ENCODE assay signal across 21 cellular contexts in the genomic region with DNA sequence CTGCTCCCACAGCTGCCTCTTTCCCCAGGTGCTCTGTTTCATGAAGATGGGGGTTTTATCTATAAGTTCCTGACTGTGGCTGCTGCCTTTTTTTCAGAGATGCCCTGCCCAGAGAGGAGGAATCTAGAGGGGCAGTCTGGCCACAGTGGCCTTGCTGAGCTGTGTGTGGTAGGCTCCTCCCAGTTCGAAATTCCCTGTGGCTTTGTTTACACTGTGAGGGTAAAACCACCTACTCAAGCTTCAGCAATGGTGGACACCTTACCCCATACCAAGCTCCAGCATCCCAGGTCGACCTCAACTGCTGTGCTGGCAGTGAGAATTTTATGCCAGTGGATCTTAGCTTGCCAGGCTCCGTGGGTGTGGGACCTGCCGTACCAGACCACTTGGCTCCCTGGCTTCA.
"Had no signal": no experiment of that assay in that cellular context is flagged by ENCODE, and none has a peak within 500 bp of the region (broad histone marks: within the 10 kb centered on the region; RNA-seq: fewer than 3 reads in every experiment).

No MANE protein-coding gene starts in this region.

- DNase-seq: MV-4-11, NCI-H1048, NCI-H1105, NCI-H1417, NCI-H1436 treated with DMSO at 0.1 percent for 48 hours, NCI-H1694, NCI-H187 treated with DMSO at 0.1 percent for 48 hours, NCI-H2029 treated with DMSO at 0.1 percent for 48 hours, NCI-H2171 treated with DMSO at 0.1 percent for 48 hours, NCI-H345, NCI-H446 treated with DMSO at 0.1 percent for 48 hours, NCI-H510A treated with DMSO at 0.1 percent for 48 hours, NCI-H526 treated with DMSO at 0.1 percent for 48 hours, NCI-H748 treated with DMSO at 0.1 percent for 48 hours, RPMI8226, SHP77, SJCRH30 had no signal

- H3K36me3 ChIP-seq: SJCRH30 had no signal

- H3K27ac Mint-ChIP-seq: IgD-negative memory B cell had no signal

- H3K4me3 ChIP-seq: K562, SJCRH30 had no signal

- H3K27ac ChIP-seq: HL-60, SJCRH30 had no signal

- H3K4me3 Mint-ChIP-seq: IgD-negative memory B cell had no signal

- H3K27me3 ChIP-seq: SJCRH30 had no signal

- H3K27me3 Mint-ChIP-seq: IgD-negative memory B cell had no signal

- ATAC-seq: K562, SK-N-SH treated with all-trans-retinoic acid at 6 μM for 48 hours had no signal

- H3K4me1 Mint-ChIP-seq: IgD-negative memory B cell had no signal

- H3K4me1 ChIP-seq: SJCRH30 had no signal

- H3K9me3 ChIP-seq: SJCRH30 had no signal
